Comparison of ENCODE assay signal across 27 cellular contexts in the genomic region with DNA sequence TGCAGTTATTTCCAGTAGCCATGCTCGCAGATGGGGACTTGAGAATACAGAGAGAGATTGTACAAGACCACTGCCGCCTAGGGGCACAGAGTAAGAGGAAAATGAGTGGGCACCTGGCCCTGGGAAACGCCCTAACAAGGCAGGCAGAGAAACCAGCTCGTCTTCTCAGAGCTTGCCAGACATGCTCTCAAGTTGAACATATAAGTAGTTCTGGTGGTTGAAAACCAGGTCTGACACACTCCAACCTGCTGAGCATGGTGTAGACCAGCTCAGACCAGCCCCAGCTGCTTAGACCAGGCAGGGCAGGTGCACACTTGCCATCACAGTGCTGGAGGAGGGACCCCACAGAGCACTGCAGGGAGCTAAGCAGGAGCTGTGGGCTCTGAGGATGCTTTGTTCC.
A peak's percentile ranks its signal among the peaks of the same experiment; 100 is the strongest.
DNase-seq lines count a peak whose midpoint lies in the region; ATAC-seq and TF ChIP-seq lines count a peak whose summit lies in the region.
"Had no signal": no experiment of that assay in that cellular context is flagged by ENCODE, and none has a peak within 500 bp of the region (broad histone marks: within the 10 kb centered on the region; RNA-seq: fewer than 3 reads in every experiment).

No MANE protein-coding gene starts in this region.

- H3K27me3 ChIP-seq in thyroid gland = no peaks in the 10 kb centered on the region
- H3K27me3 ChIP-seq: adrenal gland, BE2C, gastroesophageal sphincter, Peyer's patch, SJSA1, uterus had no signal

- peak overlapping the region; percentile 23 for H3K27ac Mint-ChIP-seq in activated CD4-positive, alpha-beta T cell treated with anti-CD3 and anti-CD28 coated beads, Interleukin-2, amount 10 ng/mL, durations not matched to agents 24 days and 14 days
- peak overlapping the region; percentile 57 for H3K27ac Mint-ChIP-seq in dendritic cell treated with granulocyte-macrophage colony-stimulating factor and Interleukin-4, amounts not matched to agents 40 ng/mL and 50 ng/mL, for 4 days
- H3K27ac Mint-ChIP-seq: IgD-negative memory B cell; mesothelial cell of epicardium; stimulated activated memory B cell treated with anti-CD40 and anti-IgM and Interleukin-4, amounts not matched to agents 10 μg/mL and 1 μg/mL and 100 μg/mL, for 72 hours; T-cell had no signal

- H3K36me3 ChIP-seq in thyroid gland = no peaks in the 10 kb centered on the region
- H3K36me3 ChIP-seq: adrenal gland, BE2C, gastroesophageal sphincter, Peyer's patch, SJSA1, uterus had no signal

- WGBS in thyroid gland, 2 donors = 43 to 58% methylated on average over 4 of the region's 4 CpGs

- no peak for TF ChIP-seq POLR2A in thyroid gland (IDR thresholded peaks at IDR 0.05)

- TF ChIP-seq CTCF in thyroid gland (IDR thresholded peaks at IDR 0.05) = no peak

- no peaks in the 10 kb centered on the region for H3K27me3 Mint-ChIP-seq in activated CD4-positive, alpha-beta T cell treated with anti-CD3 and anti-CD28 coated beads, Interleukin-2, amount 10 ng/mL, durations not matched to agents 24 days and 14 days
- no peaks in the 10 kb centered on the region for H3K27me3 Mint-ChIP-seq in dendritic cell treated with granulocyte-macrophage colony-stimulating factor and Interleukin-4, amounts not matched to agents 40 ng/mL and 50 ng/mL, for 4 days
- H3K27me3 Mint-ChIP-seq: IgD-negative memory B cell; naive thymus-derived CD4-positive, alpha-beta T cell; stimulated activated memory B cell treated with anti-CD40 and anti-IgM and Interleukin-4, amounts not matched to agents 10 μg/mL and 1 μg/mL and 100 μg/mL, for 72 hours; T-cell had no signal

- no peaks in the 10 kb centered on the region for H3K9me3 ChIP-seq in thyroid gland
- H3K9me3 ChIP-seq: adrenal gland, BE2C, gastroesophageal sphincter, Peyer's patch, SJSA1, uterus had no signal

- peaks cover 41% of the 10 kb centered on the region for H3K4me1 Mint-ChIP-seq in activated CD4-positive, alpha-beta T cell treated with anti-CD3 and anti-CD28 coated beads, Interleukin-2, amount 10 ng/mL, durations not matched to agents 24 days and 14 days
- peaks cover 28% of the 10 kb centered on the region for H3K4me1 Mint-ChIP-seq in dendritic cell treated with granulocyte-macrophage colony-stimulating factor and Interleukin-4, amounts not matched to agents 40 ng/mL and 50 ng/mL, for 4 days (ENCODE audit: low read depth)
- H3K4me1 Mint-ChIP-seq: mesothelial cell of epicardium had no signal

- no peak overlapping the region for H3K4me3 ChIP-seq in thyroid gland (replicated peaks in 1 of 3)
- H3K4me3 ChIP-seq: adrenal gland, gastroesophageal sphincter, Peyer's patch, SJSA1, uterus had no signal

- H3K4me3 Mint-ChIP-seq in activated CD4-positive, alpha-beta T cell treated with anti-CD3 and anti-CD28 coated beads, Interleukin-2, amount 10 ng/mL, durations not matched to agents 24 days and 14 days = no peak overlapping the region
- no peak overlapping the region for H3K4me3 Mint-ChIP-seq in dendritic cell treated with granulocyte-macrophage colony-stimulating factor and Interleukin-4, amounts not matched to agents 40 ng/mL and 50 ng/mL, for 4 days
- H3K4me3 Mint-ChIP-seq: brain; IgD-negative memory B cell; mesothelial cell of epicardium; naive thymus-derived CD4-positive, alpha-beta T cell; stimulated activated memory B cell treated with anti-CD40 and anti-IgM and Interleukin-4, amounts not matched to agents 10 μg/mL and 1 μg/mL and 100 μg/mL, for 72 hours; T-cell had no signal

- no peak overlapping the region for H3K27ac ChIP-seq in thyroid gland
- H3K27ac ChIP-seq: adrenal gland, gastroesophageal sphincter, Peyer's patch, SJSA1, uterus had no signal

- no peak for ATAC-seq in GM18517 (IDR thresholded peaks at IDR 0.05; ENCODE audit: unreplicated experiment)
- ATAC-seq: gastroesophageal sphincter; left ventricle myocardium superior; naive thymus-derived CD4-positive, alpha-beta T cell; stimulated activated memory B cell treated with anti-CD40 and anti-IgM and Interleukin-4, amounts not matched to agents 10 μg/mL and 1 μg/mL and 100 μg/mL, for 72 hours; T-cell had no signal

- peaks cover 0 to 13% of the 10 kb centered on the region in 2 donors for H3K4me1 ChIP-seq in thyroid gland
- H3K4me1 ChIP-seq: adrenal gland, BE2C, gastroesophageal sphincter, Peyer's patch, SJSA1, uterus had no signal

- no peaks in the 10 kb centered on the region for H3K36me3 Mint-ChIP-seq in activated CD4-positive, alpha-beta T cell treated with anti-CD3 and anti-CD28 coated beads, Interleukin-2, amount 10 ng/mL, durations not matched to agents 24 days and 14 days (ENCODE audit: low read depth)
- peaks cover 42% of the 10 kb centered on the region for H3K36me3 Mint-ChIP-seq in dendritic cell treated with granulocyte-macrophage colony-stimulating factor and Interleukin-4, amounts not matched to agents 40 ng/mL and 50 ng/mL, for 4 days (ENCODE audit: low read depth)
- H3K36me3 Mint-ChIP-seq: brain, mesothelial cell of epicardium had no signal

- DNase-seq in activated CD4-positive, alpha-beta T cell treated with anti-CD3 and anti-CD28 coated beads, Interleukin-2, amount 10 ng/mL, durations not matched to agents 24 days and 14 days = no peak
- DNase-seq in activated CD4-positive, alpha-beta T cell treated with anti-CD3 and anti-CD28 coated beads, Interleukin-2, amount 50 U/mL, for 48 hours = no peak
- DNase-seq in NCI-H2107 treated with DMSO at 0.1 percent for 48 hours (lab: John Stamatoyannopoulos, UW; ENCODE audit: unreplicated experiment) (peak; percentile 92), thyroid gland (peak; percentile 37 to 38), DMS114 treated with DMSO at 0.1 percent for 48 hours (lab: John Stamatoyannopoulos, UW; ENCODE audit: unreplicated experiment) (no peak), GM19238 (ENCODE audit: insufficient read length, low spot score) (no peak)
- DNase-seq: activated naive CD4-positive, alpha-beta T cell treated with Interleukin-2 at 50 U/mL for 16 hours; adrenal gland; BE2C; effector CD8-positive, alpha-beta T cell; hippocampal formation; left ventricle myocardium superior; naive thymus-derived CD4-positive, alpha-beta T cell; NCI-H1436; NCI-H446; Peyer's patch; retina; T-cell; uterus had no signal

- intact Hi-C loops in activated CD4-positive, alpha-beta T cell treated with anti-CD3 and anti-CD28 coated beads, Interleukin-2, amount 10 ng/mL, durations not matched to agents 24 days and 14 days (cut with micrococcal nuclease) = loop anchor here (5.0 kb wide), 1 partner anchor 249 kb away; a partner anchor contains a TSS
- intact Hi-C loops in dendritic cell treated with granulocyte-macrophage colony-stimulating factor and Interleukin-4, amounts not matched to agents 40 ng/mL and 50 ng/mL, for 4 days (cut with micrococcal nuclease) = no loop called here
- intact Hi-C loops in thyroid gland (cut with DNase I) = no loop called here

- H3K9me3 Mint-ChIP-seq in activated CD4-positive, alpha-beta T cell treated with anti-CD3 and anti-CD28 coated beads, Interleukin-2, amount 10 ng/mL, durations not matched to agents 24 days and 14 days = no peaks in the 10 kb centered on the region
- no peaks in the 10 kb centered on the region for H3K9me3 Mint-ChIP-seq in dendritic cell treated with granulocyte-macrophage colony-stimulating factor and Interleukin-4, amounts not matched to agents 40 ng/mL and 50 ng/mL, for 4 days
- H3K9me3 Mint-ChIP-seq: IgD-negative memory B cell; mesothelial cell of epicardium; naive thymus-derived CD4-positive, alpha-beta T cell; stimulated activated memory B cell treated with anti-CD40 and anti-IgM and Interleukin-4, amounts not matched to agents 10 μg/mL and 1 μg/mL and 100 μg/mL, for 72 hours; T-cell had no signal

Comparison
In these comparisons a context has a peak if more than half of its experiments do, and no peak if none do; other contexts are left out.
1. DNase-seq: peak in NCI-H2107 treated with DMSO at 0.1 percent for 48 hours (single experiment) and thyroid gland (2 of 2); none in activated CD4-positive, alpha-beta T cell treated with anti-CD3 and anti-CD28 coated beads, Interleukin-2, amount 10 ng/mL, durations not matched to agents 24 days and 14 days (single experiment), activated CD4-positive, alpha-beta T cell treated with anti-CD3 and anti-CD28 coated beads, Interleukin-2, amount 50 U/mL, for 48 hours (0 of 2), DMS114 treated with DMSO at 0.1 percent for 48 hours (single experiment) and GM19238 (single experiment).